Comparison of ENCODE assay signal across 9 cellular contexts in genomic region chr2:36889782-36890181, GRCh38.
DNase-seq lines count a peak whose midpoint lies in the region; ATAC-seq, FAIRE-seq and TF ChIP-seq lines count a peak whose summit lies in the region.
"Had no signal": no experiment of that assay in that cellular context is flagged by ENCODE, and none has a peak within 500 bp of the region (broad histone marks: within the 10 kb centered on the region; RNA-seq: fewer than 3 reads in every experiment).

No MANE protein-coding gene starts in this region.

- H3K4me3 Mint-ChIP-seq in natural killer cell treated with Interleukin-12 subunit alpha and Interleukin-12 subunit beta and Interleukin-15 and Interleukin-18, amount 100 ng/mL, for 72 hours: peak overlapping the region; percentile 40

- no peak for TF ChIP-seq CTCF in K562 (IDR thresholded peaks at IDR 0.05 in 2 of 3, conservative IDR thresholded peaks at IDR 0.05 in 1 of 3; ENCODE audit: insufficient read depth in 2 of 3, low read depth in 1 of 3, low read length in 3 of 3)

- H3K27ac Mint-ChIP-seq in natural killer cell treated with Interleukin-12 subunit alpha and Interleukin-12 subunit beta and Interleukin-15 and Interleukin-18, amount 100 ng/mL, for 72 hours: peak overlapping the region in 1 of 2 donors; percentile 46

- H3K9me3 Mint-ChIP-seq in natural killer cell treated with Interleukin-12 subunit alpha and Interleukin-12 subunit beta and Interleukin-15 and Interleukin-18, amount 100 ng/mL, for 72 hours: no peaks in the 10 kb centered on the region

- TF ChIP-seq POLR2A in K562 (conservative IDR thresholded peaks at IDR 0.05): no peak

- H4K20me1 ChIP-seq in K562 (replicated peaks; ENCODE audit: control insufficient read depth, insufficient read depth, low read length): no peaks in the 10 kb centered on the region

- CTCF ChIA-PET in K562 (lab: Yijun Ruan, JAX; ENCODE audit: low intra/inter-chr PET ratio): no interaction called here

- no peaks in the 10 kb centered on the region for H3K9me1 ChIP-seq in K562 (ENCODE audit: control insufficient read depth, insufficient read depth, low read length)

- no peak overlapping the region; the same call in 2 of the 3 replicates for H3K27ac ChIP-seq in K562 (ENCODE audit: extremely low read depth, low read depth, low read length)

- ATAC-seq in K562 (0 out of 3 replicates have a peak, but pooled peaks have one; percentile 19), HG02870 (IDR thresholded peaks at IDR 0.05; ENCODE audit: unreplicated experiment) (no peak), HG03432 (IDR thresholded peaks at IDR 0.05; ENCODE audit: unreplicated experiment) (no peak)
- ATAC-seq in natural killer cell treated with Interleukin-12 subunit alpha and Interleukin-12 subunit beta and Interleukin-15 and Interleukin-18, amount 100 ng/mL, for 72 hours: peak; percentile 71 to 99

- H3K4me3 ChIP-seq in K562: no peak overlapping the region

- BruUV-seq in K562 (replicated peaks; lab: Mats Ljungman, UMichigan): no TSS peak

- FAIRE-seq in K562 (lab: Jason Lieb, UNC): peak; percentile 6

- no peak overlapping the region for H3K9ac ChIP-seq in K562 (ENCODE audit: insufficient read depth in 1 of 2, low read depth in 2 of 2, low read length in 2 of 2)

- DNase-seq in Daoy (ENCODE audit: low read depth) (peak; percentile 88), M059J (ENCODE audit: low read depth) (peak; percentile 88), K562 (ENCODE audit: extremely low read depth in 1 of 4, low spot score in 3 of 4) (peak in 2 of 4 experiments; percentile 4 to 11), UCSD-AML1 (lab: John Stamatoyannopoulos, UW; ENCODE audit: unreplicated experiment) (no peak), NCI-H82 (lab: John Stamatoyannopoulos, UW) (no peak)
- DNase-seq in natural killer cell treated with Interleukin-12 subunit alpha and Interleukin-12 subunit beta and Interleukin-15 and Interleukin-18, amount 100 ng/mL, for 72 hours (ENCODE audit: low spot score): no peak
- DNase-seq: NCI-H510A treated with DMSO at 0.1 percent for 48 hours had no signal

- 58% methylated on average over 4 of the region's 4 CpGs for WGBS in K562 (ENCODE audit: insufficient coverage, low coverage, missing lambda C conversion rate)

- H2AFZ ChIP-seq in K562 (ENCODE audit: low read depth, low read length): no peak overlapping the region

- H3K36me3 Mint-ChIP-seq in natural killer cell treated with Interleukin-12 subunit alpha and Interleukin-12 subunit beta and Interleukin-15 and Interleukin-18, amount 100 ng/mL, for 72 hours: peaks cover 7% of the 10 kb centered on the region

- peaks cover 3 to 11% of the 10 kb centered on the region in 2 experiments; a peak in 3 of 5 replicates for H3K4me1 ChIP-seq in K562 (replicated peaks in 1 of 2; ENCODE audit: control insufficient read depth in 2 of 2, insufficient read depth in 2 of 2, low read length in 2 of 2)

- in situ Hi-C loops in K562 (cut with MboI): no loop called here

- peaks cover 30% of the 10 kb centered on the region for H3K36me3 ChIP-seq in K562 (ENCODE audit: control insufficient read depth, insufficient read depth, low read length)

- POLR2A ChIA-PET in K562 (lab: Yijun Ruan, JAX): interaction anchor here (1.0 kb wide), 1 partner anchor 142 kb away, joined by 3 read pairs; no protein-coding TSS in a partner anchor

- peaks cover 5 to 6% of the 10 kb centered on the region in 2 donors for H3K4me1 Mint-ChIP-seq in natural killer cell treated with Interleukin-12 subunit alpha and Interleukin-12 subunit beta and Interleukin-15 and Interleukin-18, amount 100 ng/mL, for 72 hours (ENCODE audit: low read depth in 2 of 2)

- no peak for TF ChIP-seq EP300 in K562 (IDR thresholded peaks at IDR 0.05; ENCODE audit: low read length)

- H3K27me3 ChIP-seq in K562 (ENCODE audit: control insufficient read depth in 2 of 2, insufficient read depth in 2 of 2, low read length in 2 of 2): no peaks in the 10 kb centered on the region

- H3K27me3 Mint-ChIP-seq in natural killer cell treated with Interleukin-12 subunit alpha and Interleukin-12 subunit beta and Interleukin-15 and Interleukin-18, amount 100 ng/mL, for 72 hours: no peaks in the 10 kb centered on the region

- no peaks in the 10 kb centered on the region for H3K9me3 ChIP-seq in K562 (replicated peaks; ENCODE audit: control insufficient read depth, insufficient read depth, low read depth, low read length)

- no peaks in the 10 kb centered on the region for H3K79me2 ChIP-seq in K562 (ENCODE audit: control insufficient read depth, insufficient read depth, low read length)

- no peak overlapping the region for H3K4me2 ChIP-seq in K562 (ENCODE audit: insufficient read depth, low read length)

- TF ChIP-seq RAD21 in K562 (CRISPR knock-in tag; conservative IDR thresholded peaks at IDR 0.05 in 1 of 2, IDR thresholded peaks at IDR 0.05 in 1 of 2): no peak

- intact Hi-C loops in K562 (cut with micrococcal nuclease): no loop called here

TF ChIP-seq in K562, 482 proteins besides CTCF, POLR2A, EP300 and RAD21 (continues in another document):
- TF ChIP-seq SIN3B (IDR thresholded peaks at IDR 0.05; ENCODE audit: low read depth) (no peak), HNRNPH1 (optimal IDR thresholded peaks at IDR 0.05; ENCODE audit: low read depth, low read length) (no peak), ZBTB9 (CRISPR knock-in tag; IDR thresholded peaks at IDR 0.05) (no peak), PHF21A (IDR thresholded peaks at IDR 0.05; ENCODE audit: borderline replicate concordance, low read depth) (no peak), LCOR (CRISPR knock-in tag; IDR thresholded peaks at IDR 0.05) (no peak), PRDM10 (IDR thresholded peaks at IDR 0.05; ENCODE audit: partially characterized antibody) (no peak), NR3C1 (CRISPR knock-in tag; IDR thresholded peaks at IDR 0.05) (no peak), TCF15 (CRISPR knock-in tag; IDR thresholded peaks at IDR 0.05) (no peak)
- TF ChIP-seq, protein P1, sequence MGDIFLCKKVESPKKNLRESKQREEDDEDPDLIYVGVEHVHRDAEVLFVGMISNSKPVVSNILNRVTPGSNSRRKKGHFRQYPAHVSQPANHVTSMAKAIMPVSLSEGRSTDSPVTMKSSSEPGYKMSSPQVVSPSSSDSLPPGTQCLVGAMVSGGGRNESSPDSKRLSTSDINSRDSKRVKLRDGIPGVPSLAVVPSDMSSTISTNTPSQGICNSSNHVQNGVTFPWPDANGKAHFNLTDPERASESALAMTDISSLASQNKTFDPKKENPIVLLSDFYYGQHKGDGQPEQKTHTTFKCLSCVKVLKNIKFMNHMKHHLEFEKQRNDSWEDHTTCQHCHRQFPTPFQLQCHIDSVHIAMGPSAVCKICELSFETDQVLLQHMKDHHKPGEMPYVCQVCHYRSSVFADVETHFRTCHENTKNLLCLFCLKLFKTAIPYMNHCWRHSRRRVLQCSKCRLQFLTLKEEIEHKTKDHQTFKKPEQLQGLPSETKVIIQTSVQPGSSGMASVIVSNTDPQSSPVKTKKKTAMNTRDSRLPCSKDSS (IDR thresholded peaks at IDR 0.05; ENCODE audit: low read depth, partially characterized antibody): no peak
- TF ChIP-seq, protein P2, sequence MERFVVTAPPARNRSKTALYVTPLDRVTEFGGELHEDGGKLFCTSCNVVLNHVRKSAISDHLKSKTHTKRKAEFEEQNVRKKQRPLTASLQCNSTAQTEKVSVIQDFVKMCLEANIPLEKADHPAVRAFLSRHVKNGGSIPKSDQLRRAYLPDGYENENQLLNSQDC (CRISPR knock-in tag; IDR thresholded peaks at IDR 0.05): no peak

Comparison
In these comparisons a context has a peak if more than half of its experiments do, and no peak if none do; other contexts are left out.
1. DNase-seq: peak in Daoy (single experiment) and M059J (single experiment); none in natural killer cell treated with Interleukin-12 subunit alpha and Interleukin-12 subunit beta and Interleukin-15 and Interleukin-18, amount 100 ng/mL, for 72 hours (single experiment), UCSD-AML1 (single experiment) and NCI-H82 (single experiment).
2. ATAC-seq: peak in K562 (single experiment) and natural killer cell treated with Interleukin-12 subunit alpha and Interleukin-12 subunit beta and Interleukin-15 and Interleukin-18, amount 100 ng/mL, for 72 hours (2 of 2); none in HG02870 (single experiment) and HG03432 (single experiment).